1 cellular context compared by ENCODE assay signal in genomic region chr10:32962541-32962940, GRCh38.
TF ChIP-seq lines count a peak whose summit lies in the region.

No MANE protein-coding gene starts in this region.

TF ChIP-seq in WTC11, 78 proteins besides CTCF, POLR2A, EP300 and RAD21 (continued from another document):
- TF ChIP-seq PRDM15 (CRISPR knock-in tag; IDR thresholded peaks at IDR 0.05) (no peak), TCF7 (CRISPR knock-in tag; IDR thresholded peaks at IDR 0.05; ENCODE audit: low read depth) (no peak), USF2 (CRISPR knock-in tag; IDR thresholded peaks at IDR 0.05) (no peak), JAZF1 (CRISPR knock-in tag; IDR thresholded peaks at IDR 0.05) (no peak), FOXP1 (CRISPR knock-in tag; IDR thresholded peaks at IDR 0.05; ENCODE audit: borderline replicate concordance) (no peak), ZNF532 (CRISPR knock-in tag; IDR thresholded peaks at IDR 0.05; ENCODE audit: borderline replicate concordance) (no peak), ZNF263 (CRISPR knock-in tag; IDR thresholded peaks at IDR 0.05; ENCODE audit: low read depth) (no peak), RORB (CRISPR knock-in tag; IDR thresholded peaks at IDR 0.05) (no peak), ZNF138 (CRISPR knock-in tag; conservative IDR thresholded peaks at IDR 0.05) (no peak), ZNF121 (CRISPR knock-in tag; IDR thresholded peaks at IDR 0.05) (no peak), HMGA2 (CRISPR knock-in tag; IDR thresholded peaks at IDR 0.05) (no peak)
